In the genomic region with DNA sequence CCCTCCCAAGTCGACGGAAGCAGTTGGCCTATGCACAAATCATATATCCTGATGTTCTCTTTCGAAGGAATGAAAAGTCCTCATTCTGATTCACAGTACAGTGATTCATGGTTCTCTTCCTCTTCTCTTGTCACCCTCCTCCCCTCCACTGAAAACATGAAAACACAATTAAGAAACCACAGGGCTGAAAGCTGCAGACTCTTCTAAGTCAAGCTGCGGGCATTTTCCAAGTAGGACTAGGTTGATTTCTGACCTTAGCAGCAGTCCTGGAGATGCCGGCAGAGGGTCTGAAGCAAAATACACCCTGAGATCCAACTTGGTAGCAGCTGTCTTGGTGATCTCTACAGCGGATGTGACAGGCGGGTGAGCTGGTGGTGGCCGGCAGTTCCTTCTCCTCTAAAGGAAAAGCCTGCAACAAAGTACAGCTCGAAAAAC, we compare ENCODE assay signal across 8 cellular contexts. TPM values are rescaled to one million over a fixed set of nuclear protein-coding genes. Genes with fewer than 3 reads are reported as not detected.
DNase-seq lines count a peak whose midpoint lies in the region; ATAC-seq and FAIRE-seq lines count a peak whose summit lies in the region.

No MANE protein-coding gene starts in this region.

- peaks cover 41% of the 10 kb centered on the region for H3K27me3 Mint-ChIP-seq in activated T-cell treated with anti-CD3 and anti-CD28 coated beads, Interleukin-2, amount 50 U/mL, for 4 hours (ENCODE audit: low read depth)

- peaks cover 2% of the 10 kb centered on the region for H3K36me3 Mint-ChIP-seq in activated T-cell treated with anti-CD3 and anti-CD28 coated beads, Interleukin-2, amount 50 U/mL, for 4 hours (ENCODE audit: insufficient read depth)

- peak overlapping the region; percentile 37 for H3K4me3 Mint-ChIP-seq in activated T-cell treated with anti-CD3 and anti-CD28 coated beads, Interleukin-2, amount 50 U/mL, for 4 hours

- peaks cover 38% of the 10 kb centered on the region for H3K4me1 Mint-ChIP-seq in activated T-cell treated with anti-CD3 and anti-CD28 coated beads, Interleukin-2, amount 50 U/mL, for 4 hours (ENCODE audit: low read depth)

- H3K9me3 Mint-ChIP-seq in activated T-cell treated with anti-CD3 and anti-CD28 coated beads, Interleukin-2, amount 50 U/mL, for 4 hours = no peaks in the 10 kb centered on the region

- no peak for DNase-seq in GM18507 (ENCODE audit: extremely low spot score, insufficient read length, low read depth)
- no peak for DNase-seq in activated T-cell treated with anti-CD3 and anti-CD28 coated beads, Interleukin-2, amount 50 U/mL, for 4 hours
- DNase-seq in kidney tubule cell (ENCODE audit: low spot score) = peak; percentile 78
- DNase-seq in OCI-M2 (lab: John Stamatoyannopoulos, UW; ENCODE audit: unreplicated experiment) = no peak
- DNase-seq in activated CD4-positive, CD25-positive, alpha-beta regulatory T cell treated with anti-CD3 and anti-CD28 coated beads, Interleukin-2, amount 50 U/mL, for 72 hours = no peak

- ATAC-seq in HG03139 (IDR thresholded peaks at IDR 0.05; ENCODE audit: unreplicated experiment) (peak; percentile 42), GM18520 (IDR thresholded peaks at IDR 0.05; ENCODE audit: unreplicated experiment) (no peak), GM21723 (IDR thresholded peaks at IDR 0.05; ENCODE audit: unreplicated experiment) (no peak)
- ATAC-seq in activated T-cell treated with anti-CD3 and anti-CD28 coated beads, Interleukin-2, amount 50 U/mL, for 4 hours = peak; percentile 63 to 65

- peak; percentile 84 for FAIRE-seq in GM18507 (lab: Jason Lieb, UNC)

RNA-seq across cellular contexts. Expression of gene TMCC3, which starts 6.2 kb away (rescaled TPM):
- under 1 TPM; 0.10 to 0.21 (median 0.11) TPM for total RNA-seq in activated T-cell treated with anti-CD3 and anti-CD28 coated beads, Interleukin-2, amount 50 U/mL, for 4 hours

Comparison
In these comparisons a context has a peak if more than half of its experiments do, and no peak if none do; other contexts are left out.
1. ATAC-seq: peak in HG03139 (single experiment) and activated T-cell treated with anti-CD3 and anti-CD28 coated beads, Interleukin-2, amount 50 U/mL, for 4 hours (2 of 2); none in GM18520 (single experiment) and GM21723 (single experiment).